Comparison of ENCODE assay signal across 1 cellular context in genomic region chr19:572891-573825, GRCh38.
TF ChIP-seq lines count a peak whose summit lies in the region.

No MANE protein-coding gene starts in this region.

TF ChIP-seq in K562, 482 proteins besides CTCF, POLR2A, EP300 and RAD21 (continued from another document):
- TF ChIP-seq HOMEZ (CRISPR knock-in tag; IDR thresholded peaks at IDR 0.05): no peak
- TF ChIP-seq EZH2 (IDR thresholded peaks at IDR 0.05; ENCODE audit: borderline replicate concordance, low read depth, low read length): no peak
- TF ChIP-seq TGIF2 (CRISPR knock-in tag; IDR thresholded peaks at IDR 0.05): peak; percentile 23; the same call in 1 of the 2 replicates
- peak in 1 of 2 experiments; percentile 36 for TF ChIP-seq E2F6 (IDR thresholded peaks at IDR 0.05; ENCODE audit: borderline replicate concordance in 1 of 2, extremely low read depth in 1 of 2, insufficient read depth in 1 of 2, insufficient read length in 1 of 2, low read depth in 1 of 2, low read length in 1 of 2, poor library complexity in 1 of 2, severe bottlenecking in 1 of 2)
- TF ChIP-seq RBBP5 (IDR thresholded peaks at IDR 0.05; ENCODE audit: borderline replicate concordance, insufficient read depth, low read length, poor library complexity, severe bottlenecking): peak; percentile 44
- no peak for TF ChIP-seq MYC (IDR thresholded peaks at IDR 0.05; ENCODE audit: low read depth, low read length)
- TF ChIP-seq MYC (CRISPR knock-in tag; IDR thresholded peaks at IDR 0.05; ENCODE audit: borderline replicate concordance, low read depth): peak; percentile 41; the same call in 1 of the 2 replicates
- peak; percentile 32; the same call in 1 of the 2 replicates for TF ChIP-seq L3MBTL2 (IDR thresholded peaks at IDR 0.05)
- TF ChIP-seq HDAC3 (IDR thresholded peaks at IDR 0.05; ENCODE audit: borderline replicate concordance, partially characterized antibody): no peak
- peak; percentile 17; the same call in 1 of the 2 replicates for TF ChIP-seq TFAP4 (CRISPR knock-in tag; IDR thresholded peaks at IDR 0.05; ENCODE audit: borderline replicate concordance)
- TF ChIP-seq HDAC1 (IDR thresholded peaks at IDR 0.05): peak in 1 of 2 experiments; percentile 15; a peak in 1 of 4 replicates
- no peak for TF ChIP-seq NELFE (IDR thresholded peaks at IDR 0.05; ENCODE audit: insufficient read depth, insufficient read length)
- TF ChIP-seq SMARCC2 (IDR thresholded peaks at IDR 0.05; ENCODE audit: low read depth): no peak
- no peak for TF ChIP-seq JUN (IDR thresholded peaks at IDR 0.05; ENCODE audit: borderline replicate concordance, low read depth, low read length)
- no peak for TF ChIP-seq JUN (CRISPR knock-in tag; IDR thresholded peaks at IDR 0.05; ENCODE audit: borderline replicate concordance)
- peak; percentile 40 to 51; a peak in 1 of 4 replicates for TF ChIP-seq UBTF (IDR thresholded peaks at IDR 0.05; ENCODE audit: borderline replicate concordance in 1 of 2, low read depth in 2 of 2, low read length in 2 of 2)
- no peak for TF ChIP-seq FOSL1 (tag; conservative IDR thresholded peaks at IDR 0.05)
- TF ChIP-seq ZNF217 (CRISPR knock-in tag; IDR thresholded peaks at IDR 0.05): no peak
